Comparison of ENCODE assay signal across 10 cellular contexts in the genomic region with DNA sequence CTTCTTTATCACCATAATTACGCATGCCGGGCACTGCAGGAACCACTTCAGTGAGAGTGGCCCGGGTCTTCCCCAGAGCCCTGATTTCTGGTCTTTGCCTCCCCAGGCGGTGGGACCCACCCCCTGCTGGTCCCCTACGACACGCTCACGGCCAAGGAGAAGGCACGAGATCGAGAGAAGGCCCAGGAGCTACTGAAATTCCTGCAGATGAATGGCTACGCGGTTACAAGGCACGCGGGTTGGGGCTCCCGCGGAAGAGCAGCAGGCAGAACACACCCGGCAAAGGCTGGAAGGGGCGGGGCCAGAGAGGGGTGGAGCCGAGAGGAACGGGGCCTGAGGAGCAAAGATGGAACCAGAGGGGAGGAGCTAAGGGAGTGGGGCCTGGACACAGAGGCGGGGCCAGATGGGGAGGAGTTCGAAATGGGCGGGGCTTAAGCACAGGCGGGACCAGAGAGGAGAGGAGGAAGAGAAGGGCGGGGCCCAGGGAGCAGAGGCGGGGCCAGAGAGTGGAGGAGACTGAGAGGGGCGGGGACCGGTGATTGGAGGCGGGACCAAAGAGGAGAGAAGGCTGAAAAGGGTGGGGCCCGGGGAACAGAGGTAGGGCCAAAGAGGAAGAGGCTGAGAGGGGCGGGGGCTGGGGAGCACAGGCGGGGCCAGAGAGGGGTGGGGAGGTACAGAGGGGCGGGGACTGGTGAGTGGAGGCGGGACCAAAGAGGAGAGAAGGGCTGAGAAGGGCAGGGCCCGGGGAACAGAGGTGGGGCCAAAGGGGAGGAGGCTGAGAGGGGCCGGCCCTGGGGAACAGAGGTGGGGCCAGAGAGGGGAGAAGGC.
A peak's percentile ranks its signal among the peaks of the same experiment; 100 is the strongest.
DNase-seq lines count a peak whose midpoint lies in the region; ATAC-seq, FAIRE-seq and TF ChIP-seq lines count a peak whose summit lies in the region.
"Had no signal": no experiment of that assay in that cellular context is flagged by ENCODE, and none has a peak within 500 bp of the region (broad histone marks: within the 10 kb centered on the region; RNA-seq: fewer than 3 reads in every experiment).

No MANE protein-coding gene starts in this region.

- no peak for FAIRE-seq in small intestine (lab: Jason Lieb, UNC)
- FAIRE-seq: astrocyte had no signal

- no peaks in the 10 kb centered on the region for H3K36me3 ChIP-seq in left ventricle myocardium inferior
- H3K36me3 ChIP-seq in small intestine (ENCODE audit: control insufficient read depth in 2 of 2, insufficient read depth in 2 of 2, low read length in 2 of 2), result no peaks in the 10 kb centered on the region
- H3K36me3 ChIP-seq: tibial nerve had no signal

- ATAC-seq in HG02981 (IDR thresholded peaks at IDR 0.05; ENCODE audit: unreplicated experiment), result no peak

- in situ Hi-C loops in GM13976 (cut with MboI; ENCODE audit: low sequenced_read_pairs, unreplicated experiment), result no loop called here

- H3K27me3 ChIP-seq in HL-60 (ENCODE audit: insufficient read depth, poor library complexity, severe bottlenecking), result no peaks in the 10 kb centered on the region
- H3K27me3 ChIP-seq in left ventricle myocardium inferior (ENCODE audit: low read depth), result peaks cover 65% of the 10 kb centered on the region
- no peaks in the 10 kb centered on the region for H3K27me3 ChIP-seq in small intestine (ENCODE audit: control insufficient read depth in 2 of 2, insufficient read depth in 2 of 2, low read length in 2 of 2)
- H3K27me3 ChIP-seq: tibial nerve had no signal

- H3K27ac ChIP-seq in HL-60 (replicated peaks), result no peak overlapping the region
- H3K27ac ChIP-seq in RWPE1, result peak overlapping the region; percentile 41
- no peak overlapping the region for H3K27ac ChIP-seq in left ventricle myocardium inferior (replicated peaks)
- no peak overlapping the region for H3K27ac ChIP-seq in small intestine (ENCODE audit: low read depth in 1 of 2, low read length in 1 of 2)
- H3K27ac ChIP-seq: tibial nerve had no signal

- H3K4me3 ChIP-seq in HL-60 (replicated peaks; ENCODE audit: insufficient read depth, low read length) (no peak overlapping the region), left ventricle myocardium inferior (no peak overlapping the region), small intestine (ENCODE audit: low read depth in 1 of 2, low read length in 2 of 2) (no peak overlapping the region)
- H3K4me3 ChIP-seq: tibial nerve had no signal

- H3K4me1 ChIP-seq in left ventricle myocardium inferior, result no peaks in the 10 kb centered on the region
- H3K4me1 ChIP-seq in small intestine (ENCODE audit: control insufficient read depth in 2 of 2, insufficient read depth in 1 of 2, low read depth in 1 of 2, low read length in 1 of 2), result no peaks in the 10 kb centered on the region
- H3K4me1 ChIP-seq: tibial nerve had no signal

- POLR2A ChIA-PET in RWPE1 (lab: Yijun Ruan, JAX; ENCODE audit: low non-redundant PET), result no interaction called here

- CTCF ChIA-PET in RWPE1 (lab: Yijun Ruan, JAX), result interaction anchor here (0.6 kb wide), 1 partner anchor 14 kb away, joined by 3 read pairs; no protein-coding TSS in a partner anchor

- H3K9me3 ChIP-seq in left ventricle myocardium inferior (replicated peaks) (no peaks in the 10 kb centered on the region), small intestine (ENCODE audit: control insufficient read depth, low read depth) (no peaks in the 10 kb centered on the region)
- H3K9me3 ChIP-seq: tibial nerve had no signal

- WGBS in small intestine, 3 donors, result 18 to 30% (median 21%) methylated on average over 32 to 35 of the region's 35 CpGs

- intact Hi-C loops in left ventricle myocardium inferior (cut with micrococcal nuclease), result no loop called here

- TF ChIP-seq CTCF in GM13976 (IDR thresholded peaks at IDR 0.05; ENCODE audit: borderline replicate concordance, control extremely low read depth, extremely low read depth, insufficient read depth, missing control alignments), result no peak
- no peak for TF ChIP-seq CTCF in HL-60 (IDR thresholded peaks at IDR 0.05; ENCODE audit: insufficient read depth, low read length)
- no peak for TF ChIP-seq CTCF in RWPE1 (conservative IDR thresholded peaks at IDR 0.05; ENCODE audit: low read depth)
- no peak for TF ChIP-seq CTCF in left ventricle myocardium inferior (IDR thresholded peaks at IDR 0.05; ENCODE audit: borderline replicate concordance)

- peak; percentile 91 for DNase-seq in GM13976 (ENCODE audit: low spot score)
- peak; percentile 38 to 68 for DNase-seq in HL-60 (ENCODE audit: low read depth in 1 of 2, low spot score in 1 of 2)
- DNase-seq in RWPE1 (ENCODE audit: low spot score), result peak; percentile 97
- peak; percentile 96 for DNase-seq in activated effector memory CD4-positive, alpha-beta T cell treated with anti-CD3 and anti-CD28 coated beads, Interleukin-2, amount 50 U/mL, for 16 hours
- peak; percentile 54 for DNase-seq in left ventricle myocardium inferior
- peak; percentile 88 for DNase-seq in small intestine
- no peak for DNase-seq in NCI-H187 (lab: John Stamatoyannopoulos, UW)

Comparison
In these comparisons a context has a peak if more than half of its experiments do, and no peak if none do; other contexts are left out.
1. DNase-seq: peak in GM13976 (single experiment), HL-60 (2 of 2), RWPE1 (single experiment), activated effector memory CD4-positive, alpha-beta T cell treated with anti-CD3 and anti-CD28 coated beads, Interleukin-2, amount 50 U/mL, for 16 hours (single experiment), left ventricle myocardium inferior (single experiment) and small intestine (single experiment); none in NCI-H187 (0 of 2).